ENCODE assay signal across 8 cellular contexts in the genomic region with DNA sequence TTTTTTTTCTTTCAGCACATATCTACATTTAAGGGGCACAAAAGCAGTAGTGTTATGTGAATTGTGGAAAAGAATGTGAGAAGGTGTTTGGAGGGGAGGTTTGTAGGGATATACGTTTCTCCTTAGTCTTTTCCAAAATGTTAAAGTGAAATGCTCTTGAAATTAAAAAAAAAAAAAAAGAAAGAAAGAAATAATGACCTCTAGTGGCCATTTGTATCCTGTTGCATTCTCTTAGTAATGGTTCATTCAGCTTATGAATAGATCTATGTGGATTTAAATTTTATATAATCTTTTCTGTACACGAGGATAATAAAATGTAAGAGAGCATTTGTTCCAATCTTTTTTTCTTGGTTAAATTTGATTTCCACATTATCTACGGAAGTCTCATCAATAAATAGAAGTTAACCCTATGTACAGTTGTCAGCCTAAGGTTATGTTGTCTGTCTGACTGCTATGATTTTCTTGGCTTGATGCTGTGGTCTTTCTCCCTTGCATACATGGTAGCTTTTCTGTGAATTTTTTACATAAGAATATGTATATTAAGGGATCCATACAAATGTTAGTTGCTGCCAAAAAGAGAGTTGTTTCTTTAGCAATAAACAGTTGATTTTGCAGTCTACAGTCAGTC. TPM values are rescaled to one million over a fixed set of nuclear protein-coding genes. Genes with fewer than 3 reads are reported as not detected.
DNase-seq lines count a peak whose midpoint lies in the region; FAIRE-seq and TF ChIP-seq lines count a peak whose summit lies in the region.

No MANE protein-coding gene starts in this region.

- WGBS in small intestine, 3 donors = 8 to 19% (median 16%) methylated on average over 3 of the region's 3 CpGs

- H3K36me3 ChIP-seq in PC-9 (ENCODE audit: low read depth) = no peaks in the 10 kb centered on the region
- no peaks in the 10 kb centered on the region for H3K36me3 ChIP-seq in fibroblast of lung (ENCODE audit: control insufficient read depth, insufficient read depth, low read length)
- H3K36me3 ChIP-seq in small intestine (ENCODE audit: control insufficient read depth in 2 of 2, insufficient read depth in 2 of 2, low read length in 2 of 2) = no peaks in the 10 kb centered on the region

- H3K9ac ChIP-seq in fibroblast of lung (ENCODE audit: insufficient read depth, low read length) = no peak overlapping the region

- H3K27me3 ChIP-seq in PC-9 (ENCODE audit: insufficient read depth, low read depth) = no peaks in the 10 kb centered on the region
- H3K27me3 ChIP-seq in fibroblast of lung (ENCODE audit: control insufficient read depth, insufficient read depth, low read length) = no peaks in the 10 kb centered on the region
- no peaks in the 10 kb centered on the region for H3K27me3 ChIP-seq in small intestine (ENCODE audit: control insufficient read depth in 2 of 2, insufficient read depth in 2 of 2, low read length in 2 of 2)

- no peaks in the 10 kb centered on the region for H3K9me2 ChIP-seq in PC-9 (ENCODE audit: insufficient read depth)

- peak; percentile 81 for TF ChIP-seq CTCF in PC-9 (conservative IDR thresholded peaks at IDR 0.05)
- TF ChIP-seq CTCF in fibroblast of lung (conservative IDR thresholded peaks at IDR 0.05 in 1 of 2, IDR thresholded peaks at IDR 0.05 in 1 of 2; ENCODE audit: low read depth in 1 of 2, low read length in 2 of 2) = peak in 1 of 2 donors; percentile 47

- H3K4me1 ChIP-seq in PC-9 (replicated peaks; ENCODE audit: insufficient read depth) (peaks cover 14% of the 10 kb centered on the region), fibroblast of lung (ENCODE audit: control insufficient read depth, extremely low read depth, insufficient read depth, low read length) (peaks cover 5% of the 10 kb centered on the region), small intestine (ENCODE audit: control insufficient read depth in 2 of 2, insufficient read depth in 1 of 2, low read depth in 1 of 2, low read length in 1 of 2) (no peaks in the 10 kb centered on the region)

- H2AFZ ChIP-seq in PC-9 (no peak overlapping the region), fibroblast of lung (ENCODE audit: low read length) (peak overlapping the region; percentile 30)

- no peaks in the 10 kb centered on the region for H3K9me3 ChIP-seq in PC-9 (ENCODE audit: insufficient read depth, low read depth)
- no peaks in the 10 kb centered on the region for H3K9me3 ChIP-seq in fibroblast of lung (ENCODE audit: control insufficient read depth, insufficient read depth, low read depth, low read length)
- no peaks in the 10 kb centered on the region for H3K9me3 ChIP-seq in small intestine (ENCODE audit: control insufficient read depth, low read depth)

- H3F3A ChIP-seq in PC-9 (ENCODE audit: insufficient read depth, low read depth) = peaks cover 7% of the 10 kb centered on the region

- H3K27ac ChIP-seq in PC-9 (0 out of 2 replicates have a peak overlapping the region, but pooled peaks have one; percentile 14), fibroblast of lung (ENCODE audit: insufficient read depth, low read length) (no peak overlapping the region), small intestine (ENCODE audit: low read depth in 1 of 2, low read length in 1 of 2) (no peak overlapping the region)

- no peak overlapping the region for H3K4me3 ChIP-seq in PC-9
- H3K4me3 ChIP-seq in fibroblast of lung (replicated peaks in 1 of 4; ENCODE audit: control extremely low read depth in 1 of 4, insufficient read depth in 1 of 4, low read depth in 3 of 4, low read length in 4 of 4) = no peak overlapping the region
- H3K4me3 ChIP-seq in small intestine (ENCODE audit: low read depth in 1 of 2, low read length in 2 of 2) = no peak overlapping the region

- FAIRE-seq in small intestine (lab: Jason Lieb, UNC) (no peak), HTR-8/SVneo (lab: Jason Lieb, UNC) (no peak)

- POLR2A ChIA-PET in PC-9 (lab: Charles Lee; ENCODE audit: unreplicated experiment) = interaction anchor here (0.6 kb wide), 2 partner anchors 83 to 1112 kb away, joined by 3 to 4 read pairs; no protein-coding TSS in a partner anchor

- CTCF ChIA-PET in PC-9 (lab: Charles Lee) = interaction anchor here (0.5 to 2.8 kb wide), 12 partner anchors 22 to 1171 kb away, joined by 3 to 16 read pairs (median 5); no protein-coding TSS in a partner anchor

- BruUV-seq in PC-9 (replicated peaks; lab: Mats Ljungman, UMichigan) = no TSS peak

- H3K4me2 ChIP-seq in PC-9 (peak overlapping the region; percentile 61), fibroblast of lung (ENCODE audit: extremely low read depth, insufficient read depth, low read length) (no peak overlapping the region)

- no peaks in the 10 kb centered on the region for H4K20me1 ChIP-seq in PC-9 (ENCODE audit: insufficient read depth)
- no peaks in the 10 kb centered on the region for H4K20me1 ChIP-seq in fibroblast of lung (ENCODE audit: control insufficient read depth, extremely low read depth, insufficient read depth, low read length)

- DNase-seq in SIG-M5 treated with dmso at 0.1 percent for 504 hours (lab: John Stamatoyannopoulos, UW; ENCODE audit: unreplicated experiment) (peak; percentile 57), SIG-M5 (lab: John Stamatoyannopoulos, UW) (no peak), PC-9 (no peak), fibroblast of lung (ENCODE audit: low read depth in 2 of 2) (peak in 1 of 2 donors; percentile 54), small intestine (peak; percentile 6), ecto neural progenitor cell (ENCODE audit: low spot score) (no peak), HTR-8/SVneo (ENCODE audit: insufficient read length, low spot score) (no peak)
- DNase-seq in activated CD4-positive, alpha-beta T cell treated with anti-CD3 and anti-CD28 coated beads, Interleukin-2, amount 50 U/mL, for 4 hours = no peak

- intact Hi-C loops in PC-9 (cut with micrococcal nuclease; ENCODE audit: unreplicated experiment) = loop anchor here (1.0 to 2.0 kb wide), 2 partner anchors 22 to 37 kb away; no protein-coding TSS in a partner anchor

- no peaks in the 10 kb centered on the region for H3K79me2 ChIP-seq in PC-9 (ENCODE audit: low read depth)
- H3K79me2 ChIP-seq in fibroblast of lung (ENCODE audit: control insufficient read depth, insufficient read depth, low read length) = no peaks in the 10 kb centered on the region

RNA-seq across cellular contexts. Expression of a gene that starts 1.7 kb away (rescaled TPM):
- total RNA-seq in PC-9 (2021) = not detected in 2 replicates
- under 0.01 TPM in 1 of 2 replicates, not detected in the other for total RNA-seq in fibroblast of lung
- polyA plus RNA-seq in fibroblast of lung = 0.03 TPM in 1 of 2 replicates, not detected in the other
- polyA plus RNA-seq in fibroblast of lung (2012) = not detected in 2 replicates
- not detected in 2 replicates for polyA minus RNA-seq in fibroblast of lung (ENCODE audit: low replicate concordance)
- 1 to 10 TPM in 1 of 3 donors, under 1 TPM in 1, not detected in 1; 0.63 to 1.9 TPM for polyA plus RNA-seq in small intestine

RNA-seq across cellular contexts. Expression of a gene that starts 11.1 kb away (rescaled TPM):
- total RNA-seq in PC-9 (2021) = 9.0 and 15.5 TPM in 2 replicates
- 0.17 and 0.26 TPM in 2 replicates for total RNA-seq in fibroblast of lung
- 0.05 and 0.11 TPM in 2 replicates for polyA plus RNA-seq in fibroblast of lung
- 0.10 and 0.30 TPM in 2 replicates for polyA plus RNA-seq in fibroblast of lung (2012)
- polyA minus RNA-seq in fibroblast of lung (ENCODE audit: low replicate concordance) = not detected in 2 replicates
- not detected for polyA plus RNA-seq in small intestine

RNA-seq across cellular contexts. Expression of a gene that starts 49.3 kb away (rescaled TPM):
- total RNA-seq in PC-9 (2021) (not detected in 2 replicates), fibroblast of lung (not detected in 2 replicates)
- polyA plus RNA-seq in fibroblast of lung (0.09 and 0.26 TPM in 2 replicates), small intestine (1 to 10 TPM in 2 of 3 donors, not detected in 1; 1.1 to 5.5 TPM)
- 0.29 TPM in 1 of 2 replicates, not detected in the other for polyA plus RNA-seq in fibroblast of lung (2012)
- not detected in 2 replicates for polyA minus RNA-seq in fibroblast of lung (ENCODE audit: low replicate concordance)

RNA-seq across cellular contexts. Expression of a gene that starts 56.9 kb away (rescaled TPM):
- total RNA-seq in PC-9 (2021) (not detected in 2 replicates), fibroblast of lung (1.8 and 2.5 TPM in 2 replicates)
- polyA plus RNA-seq in fibroblast of lung (0.34 and 0.45 TPM in 2 replicates), small intestine (under 1 TPM in 2 of 3 donors, not detected in 1; 0.54 to 0.75 TPM)
- polyA plus RNA-seq in fibroblast of lung (2012) = 0.23 and 0.32 TPM in 2 replicates
- not detected in 2 replicates for polyA minus RNA-seq in fibroblast of lung (ENCODE audit: low replicate concordance)

Comparison
In these comparisons a context has a peak if more than half of its experiments do, and no peak if none do; other contexts are left out.
1. DNase-seq: peak in SIG-M5 treated with dmso at 0.1 percent for 504 hours (single experiment) and small intestine (single experiment); none in SIG-M5 (single experiment), PC-9 (0 of 2), ecto neural progenitor cell (single experiment), activated CD4-positive, alpha-beta T cell treated with anti-CD3 and anti-CD28 coated beads, Interleukin-2, amount 50 U/mL, for 4 hours (0 of 2) and HTR-8/SVneo (single experiment).